ENCODE assay signal across 20 cellular contexts in genomic region chr2:60759654-60760053, GRCh38. TPM values are rescaled to one million over a fixed set of nuclear protein-coding genes. Genes with fewer than 3 reads are reported as not detected.
DNase-seq lines count a peak whose midpoint lies in the region; ATAC-seq and TF ChIP-seq lines count a peak whose summit lies in the region.
"Had no signal": no experiment of that assay in that cellular context is flagged by ENCODE, and none has a peak within 500 bp of the region (broad histone marks: within the 10 kb centered on the region; RNA-seq: fewer than 3 reads in every experiment).

No MANE protein-coding gene starts in this region.

- TF ChIP-seq RAD21 in SK-N-SH (IDR thresholded peaks at IDR 0.05; ENCODE audit: low read length) = no peak

- no peak overlapping the region for H3K27ac ChIP-seq in SK-N-SH (ENCODE audit: low read depth in 2 of 2, low read length in 1 of 2)
- H3K27ac ChIP-seq: right lobe of liver, VCaP had no signal

- H3K27me3 ChIP-seq in SK-N-SH (ENCODE audit: insufficient read depth) = no peaks in the 10 kb centered on the region
- H3K27me3 ChIP-seq: right lobe of liver had no signal

- no peak overlapping the region for H2AFZ ChIP-seq in SK-N-SH (ENCODE audit: low read depth)

- H4K20me1 ChIP-seq in SK-N-SH (ENCODE audit: insufficient read depth) = peaks cover 3% of the 10 kb centered on the region; the same call in 1 of the 2 replicates

- H3K79me2 ChIP-seq in SK-N-SH (ENCODE audit: insufficient read depth) = peaks cover 42% of the 10 kb centered on the region

- peaks cover 0 to 5% of the 10 kb centered on the region in 2 experiments; a peak in 2 of 4 replicates for H3K4me1 ChIP-seq in SK-N-SH (ENCODE audit: control insufficient read depth in 1 of 2, insufficient read depth in 2 of 2, low read depth in 1 of 2, low read length in 1 of 2)

- WGBS in SK-N-SH (ENCODE audit: low lambda C conversion rate) = 90% methylated on average over 1 of the region's 1 CpG

- peaks cover 32 to 45% of the 10 kb centered on the region in 2 experiments for H3K36me3 ChIP-seq in SK-N-SH (replicated peaks in 1 of 2; ENCODE audit: control insufficient read depth in 1 of 2, insufficient read depth in 2 of 2, low read length in 1 of 2)

- POLR2A ChIA-PET in SK-N-SH (lab: Yijun Ruan, JAX) = no interaction called here

- peak; percentile 35 for DNase-seq in Ammon's horn (ENCODE audit: low spot score)
- peak; percentile 97 for DNase-seq in DMS79 (lab: John Stamatoyannopoulos, UW)
- peak; percentile 74 for DNase-seq in NCI-H2081 treated with DMSO at 0.1 percent for 48 hours (lab: John Stamatoyannopoulos, UW)
- DNase-seq in cerebellar cortex (ENCODE audit: low spot score) = peak; percentile 26
- DNase-seq in glomerular visceral epithelial cell (ENCODE audit: extremely low spot score) = no peak
- DNase-seq in SK-N-SH = no peak
- DNase-seq: activated CD4-positive, alpha-beta T cell treated with anti-CD3 and anti-CD28 coated beads, Interleukin-2, amount 50 U/mL, for 48 hours; activated naive CD4-positive, alpha-beta T cell treated with Interleukin-2 at 50 U/mL for 16 hours; activated T-cell treated with anti-CD3 and anti-CD28 coated beads for 4 hours; effector memory CD4-positive, alpha-beta T cell; glutamatergic neuron; left ventricle myocardium superior; occipital lobe; right lobe of liver; stimulated activated CD4-positive, alpha-beta T cell treated with anti-CD3 and anti-CD28 coated beads, Interleukin-15, amount 100 ng/mL, for 24 hours had no signal

- H3K9me2 ChIP-seq in SK-N-SH = no peaks in the 10 kb centered on the region

- no peak overlapping the region for H3K4me3 ChIP-seq in SK-N-SH (ENCODE audit: low read depth in 2 of 2, low read length in 1 of 2)
- H3K4me3 ChIP-seq: K562, right lobe of liver had no signal

- TF ChIP-seq EP300 in SK-N-SH (IDR thresholded peaks at IDR 0.05; ENCODE audit: borderline replicate concordance in 1 of 2, low read depth in 1 of 2, low read length in 1 of 2) = no peak

- ATAC-seq in GM18861 (IDR thresholded peaks at IDR 0.05; ENCODE audit: unreplicated experiment) = no peak
- no peak for ATAC-seq in HG03095 (IDR thresholded peaks at IDR 0.05; ENCODE audit: unreplicated experiment)
- ATAC-seq: K562; left ventricle myocardium superior; right lobe of liver; stimulated activated effector memory CD8-positive, alpha-beta T cell treated with anti-CD3 and anti-CD28 coated beads, Interleukin-12 subunit alpha, Interleukin-12 subunit beta, amount 100 ng/mL, for 72 hours had no signal

- TF ChIP-seq CTCF in SK-N-SH (IDR thresholded peaks at IDR 0.05) = no peak

- no peaks in the 10 kb centered on the region for H3F3A ChIP-seq in SK-N-SH (replicated peaks; ENCODE audit: insufficient read depth)

- H3K9me3 ChIP-seq in SK-N-SH = no peaks in the 10 kb centered on the region
- H3K9me3 ChIP-seq: right lobe of liver had no signal

- no peak overlapping the region for H3K9ac ChIP-seq in SK-N-SH

- CTCF ChIA-PET in SK-N-SH (lab: Yijun Ruan, JAX) = interaction anchor here (1.9 kb wide), 1 partner anchor 239 kb away, joined by 4 read pairs; no protein-coding TSS in a partner anchor

- H3K4me2 ChIP-seq in SK-N-SH = no peak overlapping the region

TF ChIP-seq in SK-N-SH, 30 proteins besides CTCF, POLR2A, EP300 and RAD21:
- TF ChIP-seq GATA2 (CRISPR knock-in tag; IDR thresholded peaks at IDR 0.05) (no peak), NFIC (IDR thresholded peaks at IDR 0.05; ENCODE audit: borderline replicate concordance) (no peak), MXI1 (IDR thresholded peaks at IDR 0.05; ENCODE audit: low read depth, low read length) (no peak), USF2 (IDR thresholded peaks at IDR 0.05; ENCODE audit: borderline replicate concordance, low read depth, low read length) (no peak), FOSL2 (IDR thresholded peaks at IDR 0.05; ENCODE audit: borderline replicate concordance, low read depth) (no peak)

RNA-seq across cellular contexts. Expression of gene PAPOLG, which starts 3.6 kb away (rescaled TPM):
- 2.1 and 3.4 TPM in 2 replicates for polyA plus RNA-seq in SK-N-SH (2012; rRNA removed)
- 3.5 and 4.0 TPM in 2 replicates for polyA plus RNA-seq in SK-N-SH (2012; cell fraction: cytosol; rRNA removed)
- polyA plus RNA-seq in SK-N-SH (2012; cell fraction: nucleus; rRNA removed) = 2.3 and 5.3 TPM in 2 replicates

Comparison
In these comparisons a context has a peak if more than half of its experiments do, and no peak if none do; other contexts are left out.
1. DNase-seq: peak in Ammon's horn (single experiment), DMS79 (single experiment), NCI-H2081 treated with DMSO at 0.1 percent for 48 hours (single experiment) and cerebellar cortex (single experiment); none in glomerular visceral epithelial cell (single experiment) and SK-N-SH (single experiment).